ENCODE assay signal across 23 cellular contexts in the genomic region with DNA sequence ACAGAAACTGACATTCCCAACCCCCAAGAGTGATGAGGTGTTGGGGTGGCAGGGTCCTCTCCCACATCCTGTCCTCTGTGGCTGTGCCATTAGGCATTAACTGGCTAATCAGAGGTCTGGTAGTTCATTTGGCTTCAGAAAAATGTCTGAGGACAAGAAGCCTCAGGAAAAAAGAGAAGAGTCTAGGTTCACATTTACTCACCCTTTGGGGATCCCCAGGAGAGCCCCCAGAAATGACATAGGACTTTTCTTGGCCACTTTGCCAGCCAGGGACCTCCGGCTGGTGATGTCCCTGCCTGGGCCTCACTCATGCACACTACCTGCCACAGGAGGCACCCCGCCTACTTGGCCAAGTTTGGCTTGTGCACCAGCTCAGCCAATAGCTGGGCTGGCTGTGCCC.
DNase-seq lines count a peak whose midpoint lies in the region; ATAC-seq and TF ChIP-seq lines count a peak whose summit lies in the region.
"Had no signal": no experiment of that assay in that cellular context is flagged by ENCODE, and none has a peak within 500 bp of the region (broad histone marks: within the 10 kb centered on the region; RNA-seq: fewer than 3 reads in every experiment).

No MANE protein-coding gene starts in this region.

- H3K36me3 Mint-ChIP-seq in WTC11, result peaks cover 32% of the 10 kb centered on the region

- H3K27me3 Mint-ChIP-seq in WTC11 (ENCODE audit: low read depth), result no peaks in the 10 kb centered on the region; the same call in 1 of the 2 replicates
- H3K27me3 Mint-ChIP-seq: CD4-positive, alpha-beta T cell; IgD-negative memory B cell had no signal

- DNase-seq in WTC11 (ENCODE audit: low spot score) (peak; percentile 12), mammary epithelial cell (no peak), T-helper 2 cell (no peak)
- DNase-seq: CD4-positive, alpha-beta T cell; COR-L47; DMS79; GOT3; HCEC 1CT; NCI-H1105; NCI-H146; NCI-H2081; NCI-H2171 treated with DMSO at 0.1 percent for 48 hours; NCI-H446; NCI-H526 treated with DMSO at 0.1 percent for 48 hours; PC-3; Right ventricle myocardium superior had no signal

- H3K27me3 ChIP-seq in mammary epithelial cell (ENCODE audit: insufficient read depth, low read length), result no peaks in the 10 kb centered on the region
- H3K27me3 ChIP-seq: BLaER1 had no signal

- peaks cover 41% of the 10 kb centered on the region for H3K9me3 Mint-ChIP-seq in WTC11

- no peaks in the 10 kb centered on the region for H3K9me3 ChIP-seq in mammary epithelial cell (replicated peaks; ENCODE audit: insufficient read depth, low read length)

- BruUV-seq in mammary epithelial cell (replicated peaks; lab: Mats Ljungman, UMichigan), result no TSS peak

- H3K4me3 Mint-ChIP-seq in WTC11, result no peak overlapping the region
- H3K4me3 Mint-ChIP-seq: CD4-positive, alpha-beta T cell; T-helper 1 cell treated with Interleukin-12 subunit alpha and Interleukin-12 subunit beta and Interleukin-4 antibody, amounts not matched to agents 30 μg/mL and 1 μg/mL, for 36 hours had no signal

- H3K4me1 Mint-ChIP-seq in WTC11, result peaks cover 26% of the 10 kb centered on the region

- H3K4me1 ChIP-seq in mammary epithelial cell (ENCODE audit: insufficient read depth, low read length), result peaks cover 8% of the 10 kb centered on the region
- H3K4me1 ChIP-seq: BLaER1 had no signal

- no peak overlapping the region for H3K9ac ChIP-seq in mammary epithelial cell (ENCODE audit: insufficient read depth, low read length)
- H3K9ac ChIP-seq: BLaER1 had no signal

- no peak overlapping the region for H3K4me2 ChIP-seq in mammary epithelial cell (ENCODE audit: insufficient read depth, low read depth, low read length)
- H3K4me2 ChIP-seq: BLaER1 had no signal

- no peak overlapping the region; the same call in 1 of the 2 replicates for H3K27ac Mint-ChIP-seq in WTC11
- H3K27ac Mint-ChIP-seq: CD4-positive, alpha-beta T cell; IgD-negative memory B cell; T-helper 1 cell treated with Interleukin-12 subunit alpha and Interleukin-12 subunit beta and Interleukin-4 antibody, amounts not matched to agents 30 μg/mL and 1 μg/mL, for 36 hours had no signal

- no peak for TF ChIP-seq CTCF in WTC11 (IDR thresholded peaks at IDR 0.05)
- TF ChIP-seq CTCF in mammary epithelial cell (conservative IDR thresholded peaks at IDR 0.05 in 1 of 2, IDR thresholded peaks at IDR 0.05 in 1 of 2; ENCODE audit: extremely low read depth in 1 of 2, insufficient read depth in 1 of 2, low read depth in 1 of 2, low read length in 2 of 2), result no peak

- H3K4me3 ChIP-seq in mammary epithelial cell (replicated peaks in 1 of 3; ENCODE audit: insufficient read depth in 1 of 3, low read depth in 2 of 3, low read length in 3 of 3), result no peak overlapping the region
- H3K4me3 ChIP-seq: BLaER1 had no signal

- CTCF ChIA-PET in WTC11 (lab: Charles Lee), result no interaction called here
- CTCF ChIA-PET in mammary epithelial cell (lab: Charles Lee; ENCODE audit: low non-redundant PET), result no interaction called here

- H4K20me1 ChIP-seq in mammary epithelial cell (ENCODE audit: insufficient read depth, low read length), result no peaks in the 10 kb centered on the region
- H4K20me1 ChIP-seq: BLaER1 had no signal

- intact Hi-C loops in mammary epithelial cell (cut with micrococcal nuclease), result no loop called here

- ATAC-seq in GM18861 (IDR thresholded peaks at IDR 0.05; ENCODE audit: unreplicated experiment), result peak; percentile 46
- peak; percentile 67 for ATAC-seq in HG03097 (IDR thresholded peaks at IDR 0.05; ENCODE audit: low FRiP score, unreplicated experiment)
- ATAC-seq in WTC11, result peak; percentile 77
- ATAC-seq in GM19395 (IDR thresholded peaks at IDR 0.05; ENCODE audit: unreplicated experiment), result no peak
- ATAC-seq in GM19023 (IDR thresholded peaks at IDR 0.05; ENCODE audit: unreplicated experiment), result no peak
- ATAC-seq: PC-3 had no signal

- POLR2A ChIA-PET in WTC11 (lab: Charles Lee), result no interaction called here

- 78% methylated on average over 2 of the region's 2 CpGs for WGBS in mammary epithelial cell (ENCODE audit: low coverage, missing lambda C conversion rate)

- in situ Hi-C loops in mammary epithelial cell (cut with MboI; ENCODE audit: low sequenced_read_pairs in 2 of 2), result no loop called here

- H3K27ac ChIP-seq in mammary epithelial cell (ENCODE audit: insufficient read depth, low read depth, low read length), result no peak overlapping the region
- H3K27ac ChIP-seq: BLaER1 had no signal

- H3K79me2 ChIP-seq in mammary epithelial cell (ENCODE audit: insufficient read depth, low read length), result no peaks in the 10 kb centered on the region

- H3K36me3 ChIP-seq in mammary epithelial cell (ENCODE audit: insufficient read depth, low read length), result no peaks in the 10 kb centered on the region
- H3K36me3 ChIP-seq: BLaER1 had no signal

- dilution Hi-C loops in mammary epithelial cell (cut with HindIII; ENCODE audit: low sequenced_read_pairs), result no loop called here

- no peak overlapping the region for H2AFZ ChIP-seq in mammary epithelial cell (ENCODE audit: low read depth, low read length)

TF ChIP-seq in WTC11, 78 proteins besides CTCF, POLR2A, EP300 and RAD21:
- TF ChIP-seq, protein P1, sequence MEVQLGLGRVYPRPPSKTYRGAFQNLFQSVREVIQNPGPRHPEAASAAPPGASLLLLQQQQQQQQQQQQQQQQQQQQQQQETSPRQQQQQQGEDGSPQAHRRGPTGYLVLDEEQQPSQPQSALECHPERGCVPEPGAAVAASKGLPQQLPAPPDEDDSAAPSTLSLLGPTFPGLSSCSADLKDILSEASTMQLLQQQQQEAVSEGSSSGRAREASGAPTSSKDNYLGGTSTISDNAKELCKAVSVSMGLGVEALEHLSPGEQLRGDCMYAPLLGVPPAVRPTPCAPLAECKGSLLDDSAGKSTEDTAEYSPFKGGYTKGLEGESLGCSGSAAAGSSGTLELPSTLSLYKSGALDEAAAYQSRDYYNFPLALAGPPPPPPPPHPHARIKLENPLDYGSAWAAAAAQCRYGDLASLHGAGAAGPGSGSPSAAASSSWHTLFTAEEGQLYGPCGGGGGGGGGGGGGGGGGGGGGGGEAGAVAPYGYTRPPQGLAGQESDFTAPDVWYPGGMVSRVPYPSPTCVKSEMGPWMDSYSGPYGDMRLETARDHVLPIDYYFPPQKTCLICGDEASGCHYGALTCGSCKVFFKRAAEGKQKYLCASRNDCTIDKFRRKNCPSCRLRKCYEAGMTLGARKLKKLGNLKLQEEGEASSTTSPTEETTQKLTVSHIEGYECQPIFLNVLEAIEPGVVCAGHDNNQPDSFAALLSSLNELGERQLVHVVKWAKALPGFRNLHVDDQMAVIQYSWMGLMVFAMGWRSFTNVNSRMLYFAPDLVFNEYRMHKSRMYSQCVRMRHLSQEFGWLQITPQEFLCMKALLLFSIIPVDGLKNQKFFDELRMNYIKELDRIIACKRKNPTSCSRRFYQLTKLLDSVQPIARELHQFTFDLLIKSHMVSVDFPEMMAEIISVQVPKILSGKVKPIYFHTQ (CRISPR knock-in tag; IDR thresholded peaks at IDR 0.05), result no peak
- TF ChIP-seq JUN (CRISPR knock-in tag; IDR thresholded peaks at IDR 0.05) (no peak), HMGA2 (CRISPR knock-in tag; IDR thresholded peaks at IDR 0.05) (no peak), ZNF263 (CRISPR knock-in tag; IDR thresholded peaks at IDR 0.05; ENCODE audit: low read depth) (no peak), CREM (CRISPR knock-in tag; IDR thresholded peaks at IDR 0.05) (no peak), SP1 (CRISPR knock-in tag; conservative IDR thresholded peaks at IDR 0.05) (no peak), ZNF219 (CRISPR knock-in tag; IDR thresholded peaks at IDR 0.05; ENCODE audit: borderline replicate concordance) (no peak), NR1H2 (CRISPR knock-in tag; IDR thresholded peaks at IDR 0.05) (no peak), IRF2 (CRISPR knock-in tag; IDR thresholded peaks at IDR 0.05; ENCODE audit: borderline replicate concordance, low read depth) (no peak)
- TF ChIP-seq, protein P2, sequence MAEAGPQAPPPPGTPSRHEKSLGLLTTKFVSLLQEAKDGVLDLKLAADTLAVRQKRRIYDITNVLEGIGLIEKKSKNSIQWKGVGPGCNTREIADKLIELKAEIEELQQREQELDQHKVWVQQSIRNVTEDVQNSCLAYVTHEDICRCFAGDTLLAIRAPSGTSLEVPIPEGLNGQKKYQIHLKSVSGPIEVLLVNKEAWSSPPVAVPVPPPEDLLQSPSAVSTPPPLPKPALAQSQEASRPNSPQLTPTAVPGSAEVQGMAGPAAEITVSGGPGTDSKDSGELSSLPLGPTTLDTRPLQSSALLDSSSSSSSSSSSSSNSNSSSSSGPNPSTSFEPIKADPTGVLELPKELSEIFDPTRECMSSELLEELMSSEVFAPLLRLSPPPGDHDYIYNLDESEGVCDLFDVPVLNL (CRISPR knock-in tag; IDR thresholded peaks at IDR 0.05; ENCODE audit: borderline replicate concordance, low read depth), result no peak
- TF ChIP-seq, protein P3, sequence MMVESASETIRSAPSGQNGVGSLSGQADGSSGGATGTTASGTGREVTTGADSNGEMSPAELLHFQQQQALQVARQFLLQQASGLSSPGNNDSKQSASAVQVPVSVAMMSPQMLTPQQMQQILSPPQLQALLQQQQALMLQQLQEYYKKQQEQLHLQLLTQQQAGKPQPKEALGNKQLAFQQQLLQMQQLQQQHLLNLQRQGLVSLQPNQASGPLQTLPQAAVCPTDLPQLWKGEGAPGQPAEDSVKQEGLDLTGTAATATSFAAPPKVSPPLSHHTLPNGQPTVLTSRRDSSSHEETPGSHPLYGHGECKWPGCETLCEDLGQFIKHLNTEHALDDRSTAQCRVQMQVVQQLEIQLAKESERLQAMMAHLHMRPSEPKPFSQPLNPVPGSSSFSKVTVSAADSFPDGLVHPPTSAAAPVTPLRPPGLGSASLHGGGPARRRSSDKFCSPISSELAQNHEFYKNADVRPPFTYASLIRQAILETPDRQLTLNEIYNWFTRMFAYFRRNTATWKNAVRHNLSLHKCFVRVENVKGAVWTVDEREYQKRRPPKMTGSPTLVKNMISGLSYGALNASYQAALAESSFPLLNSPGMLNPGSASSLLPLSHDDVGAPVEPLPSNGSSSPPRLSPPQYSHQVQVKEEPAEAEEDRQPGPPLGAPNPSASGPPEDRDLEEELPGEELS (CRISPR knock-in tag; IDR thresholded peaks at IDR 0.05), result no peak

Comparison
In these comparisons a context has a peak if more than half of its experiments do, and no peak if none do; other contexts are left out.
1. ATAC-seq: peak in GM18861 (single experiment), HG03097 (single experiment) and WTC11 (single experiment); none in GM19395 (single experiment) and GM19023 (single experiment).